ENCODE assay signal across 8 cellular contexts in genomic region chr16:88569614-88569984, GRCh38. TPM values are rescaled to one million over a fixed set of nuclear protein-coding genes. Genes with fewer than 3 reads are reported as not detected.
DNase-seq lines count a peak whose midpoint lies in the region; ATAC-seq and TF ChIP-seq lines count a peak whose summit lies in the region.

No MANE protein-coding gene starts in this region.

- H4K12ac ChIP-seq in trophoblast cell (ENCODE audit: low read depth, low read length), result peak overlapping the region; percentile 81

- no peak for TF ChIP-seq CTCF in foreskin keratinocyte (conservative IDR thresholded peaks at IDR 0.05)

- peak overlapping the region; percentile 86 for H2BK120ac ChIP-seq in trophoblast cell (ENCODE audit: insufficient read depth, low read length, poor library complexity)

- H3K18ac ChIP-seq in trophoblast cell (ENCODE audit: low read length), result peak overlapping the region; percentile 88

- WGBS in trophoblast cell (ENCODE audit: extremely low coverage, insufficient coverage, insufficient read length), result no CpG with 5 or more reads among the region's 28 CpGs

- H2AFZ ChIP-seq in trophoblast cell (ENCODE audit: insufficient read depth, low read length, poor library complexity), result peak overlapping the region; percentile 91

- peak overlapping the region; percentile 91 for H3K14ac ChIP-seq in trophoblast cell (ENCODE audit: low read length)

- peak overlapping the region; percentile 85 for H2AK5ac ChIP-seq in trophoblast cell (ENCODE audit: low read length)

- no peak for DNase-seq in activated CD4-positive, alpha-beta T cell treated with anti-CD3 and anti-CD28 coated beads for 36 hours
- DNase-seq in activated CD4-positive, alpha-beta T cell treated with anti-CD3 and anti-CD28 coated beads for 48 hours, result no peak
- peak in 1 of 34 experiments; percentile 19 for DNase-seq in T-cell
- DNase-seq in foreskin keratinocyte, result peak in 1 of 2 donors; percentile 9
- DNase-seq in trophoblast cell, result peak in 1 of 2 donors; percentile 2
- no peak for DNase-seq in NCI-H1092 treated with DMSO at 0.1 percent for 48 hours (lab: John Stamatoyannopoulos, UW)
- DNase-seq in NCI-H1436 treated with DMSO at 0.1 percent for 48 hours (lab: John Stamatoyannopoulos, UW), result no peak

- H3K36me3 ChIP-seq in trophoblast cell (ENCODE audit: control insufficient read depth in 1 of 2, insufficient read depth in 2 of 2, low read length in 2 of 2), result peaks cover 4 to 8% of the 10 kb centered on the region in 2 experiments

- H3K27ac Mint-ChIP-seq in activated CD4-positive, alpha-beta T cell treated with anti-CD3 and anti-CD28 coated beads for 36 hours, result peak overlapping the region; percentile 74
- H3K27ac Mint-ChIP-seq in T-cell, result peak overlapping the region; percentile 78 to 88

- peak overlapping the region; percentile 87 for H3K4me3 ChIP-seq in trophoblast cell (ENCODE audit: low read depth, low read length)

- H3K36me3 Mint-ChIP-seq in activated CD4-positive, alpha-beta T cell treated with anti-CD3 and anti-CD28 coated beads for 36 hours (ENCODE audit: low read depth), result peaks cover 17% of the 10 kb centered on the region
- H3K36me3 Mint-ChIP-seq in T-cell, result no peaks in the 10 kb centered on the region

- peaks cover 44% of the 10 kb centered on the region for H3K4me1 Mint-ChIP-seq in activated CD4-positive, alpha-beta T cell treated with anti-CD3 and anti-CD28 coated beads for 36 hours
- peaks cover 29 to 37% (median 36%) of the 10 kb centered on the region in 3 donors for H3K4me1 Mint-ChIP-seq in T-cell

- H2BK5ac ChIP-seq in trophoblast cell (ENCODE audit: low read depth, low read length, poor library complexity), result peak overlapping the region; percentile 50

- H3K4me1 ChIP-seq in foreskin keratinocyte (no peaks in the 10 kb centered on the region), trophoblast cell (ENCODE audit: control insufficient read depth in 1 of 2, insufficient read depth in 2 of 2, low read length in 2 of 2) (peaks cover 3 to 13% of the 10 kb centered on the region in 2 experiments)

- peak overlapping the region; percentile 59 for H4K91ac ChIP-seq in trophoblast cell (ENCODE audit: low read depth, low read length)

- peak overlapping the region; percentile 31 for H3K4ac ChIP-seq in trophoblast cell (ENCODE audit: low read depth, low read length)

- H3K23ac ChIP-seq in trophoblast cell (ENCODE audit: low read length), result no peak overlapping the region

- H2BK12ac ChIP-seq in trophoblast cell (ENCODE audit: low read length), result no peak overlapping the region

- peak overlapping the region; percentile 99 for H3K4me2 ChIP-seq in trophoblast cell (ENCODE audit: low read length)

- H3K27me3 Mint-ChIP-seq in activated CD4-positive, alpha-beta T cell treated with anti-CD3 and anti-CD28 coated beads for 36 hours, result no peaks in the 10 kb centered on the region
- H3K27me3 Mint-ChIP-seq in T-cell, result no peaks in the 10 kb centered on the region

- peaks cover 6% of the 10 kb centered on the region for H3K79me1 ChIP-seq in trophoblast cell (ENCODE audit: low read length)

- POLR2A ChIA-PET in activated CD4-positive, alpha-beta T cell treated with anti-CD3 and anti-CD28 coated beads for 36 hours (lab: Charles Lee), result interaction anchor here (0.7 to 1.7 kb wide), 5 partner anchors 9 to 618 kb away, joined by 3 to 6 read pairs (median 4); partner anchors contain the start of genes BANP and ZFPM1
- POLR2A ChIA-PET in T-cell (lab: Charles Lee), result interaction anchor here in 1 of 2 donors (0.7 to 1.8 kb wide), 3 partner anchors 28 to 540 kb away, joined by 3 to 16 read pairs (median 12); no protein-coding TSS in a partner anchor

- intact Hi-C loops in activated CD4-positive, alpha-beta T cell treated with anti-CD3 and anti-CD28 coated beads for 36 hours (cut with DNase I, micrococcal nuclease), result loop anchor here in 1 of 2 experiments (5.0 kb wide), 1 partner anchor 112 kb away; no protein-coding TSS in a partner anchor

- H4K8ac ChIP-seq in trophoblast cell (ENCODE audit: low read depth, low read length), result peak overlapping the region; percentile 88

- no peaks in the 10 kb centered on the region for H3K27me3 ChIP-seq in foreskin keratinocyte
- no peaks in the 10 kb centered on the region for H3K27me3 ChIP-seq in trophoblast cell (ENCODE audit: insufficient read depth, low read length)

- H3K9ac ChIP-seq in trophoblast cell (ENCODE audit: low read length), result peak overlapping the region; percentile 98

- peak; percentile 28 for ATAC-seq in activated CD4-positive, alpha-beta T cell treated with anti-CD3 and anti-CD28 coated beads for 36 hours
- ATAC-seq in HG02970 (IDR thresholded peaks at IDR 0.05; ENCODE audit: low FRiP score, unreplicated experiment) (peak; percentile 30), T-cell (replicated peaks in 1 of 4) (peak; percentile 27 to 52 (median 37)), foreskin keratinocyte (peak; percentile 9)

- H3K9me3 Mint-ChIP-seq in activated CD4-positive, alpha-beta T cell treated with anti-CD3 and anti-CD28 coated beads for 36 hours (ENCODE audit: low read depth), result no peaks in the 10 kb centered on the region
- H3K9me3 Mint-ChIP-seq in T-cell, result no peaks in the 10 kb centered on the region

- no peak overlapping the region for H3K27ac ChIP-seq in foreskin keratinocyte
- no peak overlapping the region for H3K27ac ChIP-seq in trophoblast cell (ENCODE audit: low read depth, low read length)

- peak overlapping the region; percentile 74 for H3K4me3 Mint-ChIP-seq in activated CD4-positive, alpha-beta T cell treated with anti-CD3 and anti-CD28 coated beads for 36 hours
- H3K4me3 Mint-ChIP-seq in T-cell, result peak overlapping the region; percentile 72 to 83 (median 82)

- H3K79me2 ChIP-seq in trophoblast cell (ENCODE audit: control insufficient read depth, insufficient read depth, low read length, poor library complexity), result peaks cover 8% of the 10 kb centered on the region

- peaks cover 2% of the 10 kb centered on the region for H3K9me3 ChIP-seq in trophoblast cell (ENCODE audit: insufficient read depth, low read depth, low read length)

- CTCF ChIA-PET in activated CD4-positive, alpha-beta T cell treated with anti-CD3 and anti-CD28 coated beads for 36 hours (lab: Charles Lee), result interaction anchor here (0.8 to 1.8 kb wide), 2 partner anchors 8 to 613 kb away, joined by 4 to 10 read pairs; no protein-coding TSS in a partner anchor
- CTCF ChIA-PET in T-cell (lab: Charles Lee), result interaction anchor here (0.6 to 1.7 kb wide), 6 partner anchors 11 to 1121 kb away, joined by 3 to 10 read pairs (median 4); no protein-coding TSS in a partner anchor

RNA-seq across cellular contexts. Expression of gene ZC3H18, which starts 0.6 kb away (rescaled TPM):
- 10 to 100 TPM; 70.0 to 76.4 TPM for total RNA-seq in activated CD4-positive, alpha-beta T cell treated with anti-CD3 and anti-CD28 coated beads for 36 hours
- total RNA-seq in T-cell, result 100 to 1,000 TPM in 2 of 5 donors, 10 to 100 TPM in 3; 87.0 to 111 (median 91.5) TPM
- 28.9 and 34.9 TPM in 2 replicates for total RNA-seq in foreskin keratinocyte
- 25.9 and 29.7 TPM in 2 replicates for polyA plus RNA-seq in foreskin keratinocyte
- 35.5 and 35.7 TPM in 2 replicates for polyA plus RNA-seq in trophoblast cell (2013)
